ENCODE assay signal across 16 cellular contexts in the genomic region with DNA sequence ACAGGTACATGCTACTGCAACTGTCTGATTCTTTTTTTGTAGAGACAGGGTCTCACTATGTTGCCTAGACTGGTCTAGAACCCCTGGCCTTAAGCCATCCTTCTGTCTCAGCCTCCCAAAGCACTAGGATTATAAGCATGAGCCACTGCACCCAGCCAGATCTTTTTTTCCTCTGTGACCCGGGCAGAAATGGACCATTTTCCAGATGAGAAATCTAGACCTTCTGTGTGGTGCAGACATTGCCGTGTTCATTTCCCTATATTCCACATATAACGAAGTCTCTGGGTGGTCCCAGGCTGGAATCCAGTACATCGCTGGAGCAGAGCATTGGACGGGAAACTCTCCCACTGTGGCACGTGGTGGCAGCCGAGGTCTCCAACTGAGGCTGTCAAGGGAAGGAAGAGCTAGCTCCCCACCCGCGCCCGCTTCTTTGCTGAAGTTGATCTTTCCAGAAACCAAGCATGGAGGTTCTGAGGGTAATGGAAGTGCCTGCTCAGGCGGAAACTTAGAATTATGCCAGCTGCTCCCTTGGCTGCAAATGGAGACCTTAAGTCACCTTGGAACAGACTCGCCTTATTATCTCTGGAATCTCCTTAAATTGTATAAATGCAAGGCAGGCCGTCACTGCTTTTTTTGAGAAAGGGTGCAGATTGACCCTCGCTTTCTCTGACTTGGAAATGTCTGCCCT.
"Had no signal": no experiment of that assay in that cellular context is flagged by ENCODE, and none has a peak within 500 bp of the region (broad histone marks: within the 10 kb centered on the region; RNA-seq: fewer than 3 reads in every experiment).

No MANE protein-coding gene starts in this region.

- H3K27ac Mint-ChIP-seq: activated CD4-positive, alpha-beta T cell treated with anti-CD3 and anti-CD28 coated beads for 36 hours; activated naive CD4-positive, alpha-beta T cell treated with anti-CD3 and anti-CD28 coated beads, Interleukin-2, amount 50 U/mL, for 24 hours; natural killer cell treated with Interleukin-12 subunit alpha and Interleukin-12 subunit beta and Interleukin-15 and Interleukin-18, amount 100 ng/mL, for 72 hours; WTC11 had no signal

- H3K9me3 ChIP-seq: breast epithelium, neutrophil, pancreas had no signal

- H3K9me3 Mint-ChIP-seq: activated naive CD4-positive, alpha-beta T cell treated with anti-CD3 and anti-CD28 coated beads, Interleukin-2, amount 50 U/mL, for 24 hours; natural killer cell treated with Interleukin-12 subunit alpha and Interleukin-12 subunit beta and Interleukin-15 and Interleukin-18, amount 100 ng/mL, for 72 hours had no signal

- H3K36me3 ChIP-seq: breast epithelium, heart right ventricle, neutrophil, pancreas, tibial nerve had no signal

- H3K4me3 ChIP-seq: breast epithelium, heart right ventricle, pancreas, tibial nerve had no signal

- H3K4me3 Mint-ChIP-seq: activated CD4-positive, alpha-beta T cell treated with anti-CD3 and anti-CD28 coated beads for 36 hours; activated naive CD4-positive, alpha-beta T cell treated with anti-CD3 and anti-CD28 coated beads, Interleukin-2, amount 50 U/mL, for 24 hours; natural killer cell treated with Interleukin-12 subunit alpha and Interleukin-12 subunit beta and Interleukin-15 and Interleukin-18, amount 100 ng/mL, for 72 hours; WTC11 had no signal

- H3K4me1 ChIP-seq: breast epithelium, pancreas had no signal

- H3K36me3 Mint-ChIP-seq: activated naive CD4-positive, alpha-beta T cell treated with anti-CD3 and anti-CD28 coated beads, Interleukin-2, amount 50 U/mL, for 24 hours; natural killer cell treated with Interleukin-12 subunit alpha and Interleukin-12 subunit beta and Interleukin-15 and Interleukin-18, amount 100 ng/mL, for 72 hours had no signal

- DNase-seq: activated CD4-positive, alpha-beta T cell treated with anti-CD3 and anti-CD28 coated beads for 36 hours; activated CD4-positive, alpha-beta T cell treated with anti-CD3 and anti-CD28 coated beads, Interleukin-2, amount 50 U/mL, for 48 hours; activated gamma-delta T cell; effector CD4-positive, alpha-beta T cell; heart right ventricle; left cardiac atrium; mesendoderm; stimulated activated naive CD8-positive, alpha-beta T cell treated with anti-CD3 and anti-CD28 coated beads, Interleukin-15, Interleukin-2, amounts not matched to agents 100 U/mL and 50 U/mL, for 24 hours; T-helper 2 cell had no signal

- H3K27ac ChIP-seq: breast epithelium, heart right ventricle, neutrophil, pancreas, tibial nerve had no signal

- H3K27me3 ChIP-seq: breast epithelium, pancreas had no signal
